In the genomic region with DNA sequence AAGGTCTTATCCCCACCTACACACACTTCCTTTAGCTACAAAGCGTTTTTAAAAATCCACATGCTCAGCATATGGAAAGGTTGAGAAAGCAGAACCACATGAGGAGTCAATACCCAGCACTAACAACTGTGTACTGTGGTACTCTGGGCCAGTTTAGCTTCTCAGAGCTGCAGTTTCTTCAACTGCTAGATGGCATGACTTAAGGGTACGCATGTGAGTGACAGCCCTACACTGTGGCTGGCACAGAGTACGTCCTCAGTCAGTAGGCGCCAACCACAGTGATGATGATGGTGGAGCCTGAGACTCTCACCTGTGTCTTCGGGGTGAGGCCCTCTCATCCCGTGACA, we compare ENCODE assay signal across 10 cellular contexts. TPM values are rescaled to one million over a fixed set of nuclear protein-coding genes. Genes with fewer than 3 reads are reported as not detected.
DNase-seq lines count a peak whose midpoint lies in the region; ATAC-seq and TF ChIP-seq lines count a peak whose summit lies in the region.
"Had no signal": no experiment of that assay in that cellular context is flagged by ENCODE, and none has a peak within 500 bp of the region (broad histone marks: within the 10 kb centered on the region; RNA-seq: fewer than 3 reads in every experiment).

No MANE protein-coding gene starts in this region.

- no peak for TF ChIP-seq CTCF in RWPE1 (conservative IDR thresholded peaks at IDR 0.05; ENCODE audit: low read depth)

- no peak for DNase-seq in RWPE1 (ENCODE audit: low spot score)
- DNase-seq in activated T-cell treated with anti-CD3 and anti-CD28 coated beads, Interleukin-2, amount 50 U/mL, for 72 hours, result peak; percentile 48 to 62
- peak; percentile 72 to 78 (median 74) for DNase-seq in immature natural killer cell
- peak; percentile 38 to 62 for DNase-seq in stimulated activated CD8-positive, alpha-beta memory T cell treated with anti-CD3 and anti-CD28 coated beads, Interleukin-15, amount 100 ng/mL, for 4 hours (ENCODE audit: low read depth in 2 of 2)
- DNase-seq in NCI-H510A treated with DMSO at 0.1 percent for 48 hours (lab: John Stamatoyannopoulos, UW), result no peak
- DNase-seq in NCI-H524 (lab: John Stamatoyannopoulos, UW), result no peak
- no peak for DNase-seq in NCI-H1694 (lab: John Stamatoyannopoulos, UW)
- DNase-seq: NCI-H1105 treated with DMSO at 0.1 percent for 48 hours, occipital lobe had no signal

- no peaks in the 10 kb centered on the region for H3K9me3 Mint-ChIP-seq in activated T-cell treated with anti-CD3 and anti-CD28 coated beads, Interleukin-2, amount 50 U/mL, for 72 hours
- no peaks in the 10 kb centered on the region for H3K9me3 Mint-ChIP-seq in immature natural killer cell

- H3K27me3 Mint-ChIP-seq in activated T-cell treated with anti-CD3 and anti-CD28 coated beads, Interleukin-2, amount 50 U/mL, for 72 hours (ENCODE audit: low read depth), result no peaks in the 10 kb centered on the region
- peaks cover 4 to 27% (median 16%) of the 10 kb centered on the region in 3 donors for H3K27me3 Mint-ChIP-seq in immature natural killer cell (ENCODE audit: low read depth in 3 of 3)

- H3K4me1 Mint-ChIP-seq in activated T-cell treated with anti-CD3 and anti-CD28 coated beads, Interleukin-2, amount 50 U/mL, for 72 hours (ENCODE audit: low read depth), result peaks cover 82% of the 10 kb centered on the region
- H3K4me1 Mint-ChIP-seq in immature natural killer cell, result peaks cover 89 to 91% of the 10 kb centered on the region in 2 donors

- H3K4me3 Mint-ChIP-seq in activated T-cell treated with anti-CD3 and anti-CD28 coated beads, Interleukin-2, amount 50 U/mL, for 72 hours, result peak overlapping the region; percentile 62 to 71
- peak overlapping the region; percentile 65 to 83 (median 73) for H3K4me3 Mint-ChIP-seq in immature natural killer cell

- H3K36me3 Mint-ChIP-seq in activated T-cell treated with anti-CD3 and anti-CD28 coated beads, Interleukin-2, amount 50 U/mL, for 72 hours (ENCODE audit: insufficient read depth in 2 of 2), result peaks cover 2 to 5% of the 10 kb centered on the region in 2 donors
- H3K36me3 Mint-ChIP-seq in immature natural killer cell, result peaks cover 0 to 4% (median 4%) of the 10 kb centered on the region in 3 donors

- CTCF ChIA-PET in RWPE1 (lab: Yijun Ruan, JAX), result no interaction called here

- H3K27ac Mint-ChIP-seq in activated T-cell treated with anti-CD3 and anti-CD28 coated beads, Interleukin-2, amount 50 U/mL, for 72 hours, result peak overlapping the region; percentile 72
- peak overlapping the region; percentile 95 to 99 (median 96) for H3K27ac Mint-ChIP-seq in immature natural killer cell

- peak overlapping the region; percentile 59; the same call in 1 of the 2 replicates for H3K27ac ChIP-seq in RWPE1

- peak; percentile 90 to 96 for ATAC-seq in activated T-cell treated with anti-CD3 and anti-CD28 coated beads, Interleukin-2, amount 50 U/mL, for 72 hours (replicated peaks in 1 of 2)
- no peak for ATAC-seq in HG02884 (IDR thresholded peaks at IDR 0.05; ENCODE audit: unreplicated experiment)

- POLR2A ChIA-PET in RWPE1 (lab: Yijun Ruan, JAX; ENCODE audit: low non-redundant PET), result no interaction called here

RNA-seq across cellular contexts. Expression of gene CCDC12, which starts 17.4 kb away (rescaled TPM):
- total RNA-seq in activated T-cell treated with anti-CD3 and anti-CD28 coated beads, Interleukin-2, amount 50 U/mL, for 72 hours, result 10 to 100 TPM; 54.7 to 56.2 TPM
- 100 to 1,000 TPM; 114 to 174 (median 129) TPM for polyA plus RNA-seq in immature natural killer cell

RNA-seq across cellular contexts. Expression of gene NBEAL2, which starts 20.3 kb away (rescaled TPM):
- total RNA-seq in activated T-cell treated with anti-CD3 and anti-CD28 coated beads, Interleukin-2, amount 50 U/mL, for 72 hours, result 10 to 100 TPM; 84.0 to 87.4 TPM
- polyA plus RNA-seq in immature natural killer cell, result 10 to 100 TPM in 1 of 3 donors, 1 to 10 TPM in 2; 7.9 to 28.4 (median 9.9) TPM

Comparison
In these comparisons a context has a peak if more than half of its experiments do, and no peak if none do; other contexts are left out.
1. DNase-seq: peak in activated T-cell treated with anti-CD3 and anti-CD28 coated beads, Interleukin-2, amount 50 U/mL, for 72 hours (2 of 2), immature natural killer cell (3 of 3) and stimulated activated CD8-positive, alpha-beta memory T cell treated with anti-CD3 and anti-CD28 coated beads, Interleukin-15, amount 100 ng/mL, for 4 hours (2 of 2); none in RWPE1 (single experiment), NCI-H510A treated with DMSO at 0.1 percent for 48 hours (single experiment), NCI-H524 (0 of 2) and NCI-H1694 (single experiment).